In the genomic region with DNA sequence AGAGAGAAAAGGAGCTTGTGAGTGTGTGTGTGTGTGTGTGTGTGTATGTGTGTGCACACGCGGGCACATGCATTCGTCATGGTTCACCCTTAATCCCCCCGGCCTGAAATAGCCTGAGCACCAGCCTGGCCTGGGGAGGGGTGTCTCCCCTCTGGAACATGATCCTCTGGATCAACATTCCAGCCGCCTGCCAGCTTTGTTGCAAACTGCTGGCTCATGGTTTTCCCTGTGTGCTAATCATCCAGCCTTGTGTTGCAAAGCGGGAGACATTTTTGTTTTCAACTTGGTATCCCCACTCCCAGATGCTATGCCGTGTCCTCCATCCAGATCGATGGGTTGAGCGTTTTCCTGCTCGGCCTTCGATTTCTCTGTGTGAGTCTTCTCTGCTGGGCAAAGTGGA, we compare ENCODE assay signal across 15 cellular contexts.
DNase-seq lines count a peak whose midpoint lies in the region; ATAC-seq and TF ChIP-seq lines count a peak whose summit lies in the region.
"Had no signal": no experiment of that assay in that cellular context is flagged by ENCODE, and none has a peak within 500 bp of the region (broad histone marks: within the 10 kb centered on the region; RNA-seq: fewer than 3 reads in every experiment).

No MANE protein-coding gene starts in this region.

- no peaks in the 10 kb centered on the region for H3K9me3 ChIP-seq in HUES64 (ENCODE audit: insufficient read depth, low read depth, low read length)
- H3K9me3 ChIP-seq: pancreas, tibial artery had no signal

- ATAC-seq in HG03432 (IDR thresholded peaks at IDR 0.05; ENCODE audit: unreplicated experiment), result no peak
- ATAC-seq in foreskin keratinocyte, result no peak
- ATAC-seq: pancreas had no signal

- H3K4me1 Mint-ChIP-seq in activated CD4-positive, alpha-beta memory T cell treated with anti-CD3 and anti-CD28 coated beads, Interleukin-2, amount 10 ng/mL, durations not matched to agents 7 days and 5 days, result no peaks in the 10 kb centered on the region

- no peaks in the 10 kb centered on the region for H3K36me3 Mint-ChIP-seq in activated CD4-positive, alpha-beta memory T cell treated with anti-CD3 and anti-CD28 coated beads, Interleukin-2, amount 10 ng/mL, durations not matched to agents 7 days and 5 days (ENCODE audit: low read depth)
- H3K36me3 Mint-ChIP-seq: memory B cell had no signal

- TF ChIP-seq CTCF in choroid plexus epithelial cell (conservative IDR thresholded peaks at IDR 0.05; ENCODE audit: low read depth, low read length) (no peak), foreskin keratinocyte (conservative IDR thresholded peaks at IDR 0.05) (no peak)

- no peak overlapping the region for H3K27ac Mint-ChIP-seq in activated CD4-positive, alpha-beta memory T cell treated with anti-CD3 and anti-CD28 coated beads, Interleukin-2, amount 10 ng/mL, durations not matched to agents 7 days and 5 days
- H3K27ac Mint-ChIP-seq: memory B cell had no signal

- peak; percentile 44 for DNase-seq in choroid plexus epithelial cell (ENCODE audit: low read depth)
- peak; percentile 60 for DNase-seq in iPS-NIHi11 (ENCODE audit: low spot score)
- DNase-seq in skeletal muscle cell (ENCODE audit: low read depth), result peak; percentile 65
- DNase-seq in activated CD4-positive, alpha-beta memory T cell treated with anti-CD3 and anti-CD28 coated beads, Interleukin-2, amount 10 ng/mL, durations not matched to agents 7 days and 5 days, result no peak
- no peak for DNase-seq in stimulated activated naive CD4-positive, alpha-beta T cell (lab: John Stamatoyannopoulos, UW)
- DNase-seq in foreskin keratinocyte, result no peak
- DNase-seq: activated gamma-delta T cell treated with Interleukin-2 at 50 U/mL for 16 hours, AML-193, hippocampal formation, NCI-H2107 had no signal

- POLR2A ChIA-PET in activated CD4-positive, alpha-beta memory T cell treated with anti-CD3 and anti-CD28 coated beads, Interleukin-2, amount 10 ng/mL, durations not matched to agents 7 days and 5 days (lab: Charles Lee), result no interaction called here

- H3K9ac ChIP-seq in HUES64 (ENCODE audit: low read depth, low read length), result no peak overlapping the region

- peaks cover 62% of the 10 kb centered on the region for H3K27me3 Mint-ChIP-seq in activated CD4-positive, alpha-beta memory T cell treated with anti-CD3 and anti-CD28 coated beads, Interleukin-2, amount 10 ng/mL, durations not matched to agents 7 days and 5 days

- no peaks in the 10 kb centered on the region for H3K36me3 ChIP-seq in HUES64 (ENCODE audit: insufficient read depth, low read length)

- H3K27me3 ChIP-seq in HUES64 (ENCODE audit: insufficient read depth, low read length) (peaks cover 3% of the 10 kb centered on the region; the same call in 1 of the 2 replicates), foreskin keratinocyte (peaks cover 55% of the 10 kb centered on the region)
- H3K27me3 ChIP-seq: pancreas, tibial artery had no signal

- no peaks in the 10 kb centered on the region for H3K9me3 Mint-ChIP-seq in activated CD4-positive, alpha-beta memory T cell treated with anti-CD3 and anti-CD28 coated beads, Interleukin-2, amount 10 ng/mL, durations not matched to agents 7 days and 5 days
- H3K9me3 Mint-ChIP-seq: memory B cell had no signal

- H3K4me3 Mint-ChIP-seq in activated CD4-positive, alpha-beta memory T cell treated with anti-CD3 and anti-CD28 coated beads, Interleukin-2, amount 10 ng/mL, durations not matched to agents 7 days and 5 days, result no peak overlapping the region
- H3K4me3 Mint-ChIP-seq: memory B cell had no signal

- 67% methylated on average over 11 of the region's 11 CpGs for WGBS in HUES64

- peak overlapping the region; percentile 7; the same call in 1 of the 2 replicates for H3K27ac ChIP-seq in HUES64 (ENCODE audit: low read depth, low read length)
- H3K27ac ChIP-seq in foreskin keratinocyte, result no peak overlapping the region
- H3K27ac ChIP-seq: pancreas, tibial artery had no signal

- CTCF ChIA-PET in activated CD4-positive, alpha-beta memory T cell treated with anti-CD3 and anti-CD28 coated beads, Interleukin-2, amount 10 ng/mL, durations not matched to agents 7 days and 5 days (lab: Charles Lee), result no interaction called here

- no peak overlapping the region for H3K4me3 ChIP-seq in HUES64 (ENCODE audit: low read length)
- H3K4me3 ChIP-seq in choroid plexus epithelial cell (ENCODE audit: low read depth, low read length), result no peak overlapping the region
- no peak overlapping the region for H3K4me3 ChIP-seq in skeletal muscle cell (ENCODE audit: low read depth, low read length)
- H3K4me3 ChIP-seq: pancreas, tibial artery had no signal

- H3K4me1 ChIP-seq in HUES64 (ENCODE audit: insufficient read depth, low read length), result peaks cover 38% of the 10 kb centered on the region
- no peaks in the 10 kb centered on the region for H3K4me1 ChIP-seq in foreskin keratinocyte
- H3K4me1 ChIP-seq: pancreas had no signal

Comparison
In these comparisons a context has a peak if more than half of its experiments do, and no peak if none do; other contexts are left out.
1. DNase-seq: peak in choroid plexus epithelial cell (single experiment), iPS-NIHi11 (single experiment) and skeletal muscle cell (single experiment); none in activated CD4-positive, alpha-beta memory T cell treated with anti-CD3 and anti-CD28 coated beads, Interleukin-2, amount 10 ng/mL, durations not matched to agents 7 days and 5 days (single experiment), stimulated activated naive CD4-positive, alpha-beta T cell (0 of 6) and foreskin keratinocyte (0 of 2).